In the genomic region with DNA sequence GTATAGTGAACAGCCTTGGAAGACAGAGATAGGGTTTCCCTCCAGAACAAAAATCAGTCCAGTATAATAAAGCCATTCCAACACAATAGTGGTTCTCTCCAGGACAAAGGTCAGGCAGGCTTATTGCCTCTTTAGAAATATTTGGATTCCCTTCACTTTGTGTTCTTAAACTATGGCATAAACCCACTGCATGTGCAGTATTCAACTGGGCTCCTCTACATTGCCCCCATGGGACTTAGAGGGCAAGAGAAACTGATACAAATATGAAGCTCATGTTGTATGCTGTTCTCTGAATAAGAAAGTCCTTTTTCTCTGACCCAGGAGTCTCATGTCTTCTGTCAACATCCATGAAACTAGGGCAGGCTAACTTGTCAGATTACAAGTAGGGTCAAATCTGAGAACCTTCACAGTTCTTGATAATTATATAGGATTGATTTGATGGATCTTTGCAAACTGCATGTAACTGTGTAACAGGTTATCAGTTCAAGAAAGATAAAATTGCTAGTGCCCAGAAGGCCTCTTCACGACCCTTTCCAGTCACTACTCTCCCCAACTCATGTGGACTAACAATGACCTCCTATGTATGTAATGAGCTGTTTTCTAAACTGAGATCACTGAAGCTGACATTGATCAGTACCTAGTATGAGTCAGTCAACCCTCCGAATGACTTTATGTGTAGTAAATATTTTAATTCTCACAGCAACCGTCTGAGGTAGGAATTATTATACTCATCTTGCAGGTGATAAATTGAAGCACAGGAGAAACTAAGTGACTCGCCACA, we compare ENCODE assay signal across 10 cellular contexts.
DNase-seq lines count a peak whose midpoint lies in the region; ATAC-seq and TF ChIP-seq lines count a peak whose summit lies in the region.
"Had no signal": no experiment of that assay in that cellular context is flagged by ENCODE, and none has a peak within 500 bp of the region (broad histone marks: within the 10 kb centered on the region; RNA-seq: fewer than 3 reads in every experiment).

No MANE protein-coding gene starts in this region.

- ATAC-seq in GM18867 (IDR thresholded peaks at IDR 0.05; ENCODE audit: unreplicated experiment), result peak; percentile 38
- peak; percentile 50 for ATAC-seq in HG02759 (IDR thresholded peaks at IDR 0.05; ENCODE audit: unreplicated experiment)
- peak; percentile 32; the same call in 2 of the 3 replicates for ATAC-seq in SK-N-SH treated with all-trans-retinoic acid at 6 μM for 48 hours

- H3K9me3 ChIP-seq in neutrophil, result no peaks in the 10 kb centered on the region

- peaks cover 72 to 75% of the 10 kb centered on the region in 2 experiments for H3K4me1 ChIP-seq in neutrophil (ENCODE audit: control insufficient read depth in 1 of 2, insufficient read depth in 1 of 2, low read depth in 1 of 2, low read length in 1 of 2)

- DNase-seq in caudate nucleus (lab: John Stamatoyannopoulos, UW) (no peak), NCI-H510A (lab: John Stamatoyannopoulos, UW) (no peak), ACHN (no peak)
- DNase-seq: brain microvascular endothelial cell, head of caudate nucleus, T1000 had no signal

- H3K4me3 ChIP-seq in neutrophil (ENCODE audit: low read depth in 1 of 2, low read length in 1 of 2), result no peak overlapping the region

- H3K36me3 ChIP-seq in neutrophil, result no peaks in the 10 kb centered on the region
- H3K36me3 ChIP-seq: brain microvascular endothelial cell had no signal

- no peaks in the 10 kb centered on the region for H3K27me3 ChIP-seq in neutrophil
- H3K27me3 ChIP-seq: brain microvascular endothelial cell had no signal

- TF ChIP-seq CTCF in neutrophil (IDR thresholded peaks at IDR 0.05), result no peak

- H3K27ac ChIP-seq in neutrophil (peak overlapping the region; percentile 100), caudate nucleus (ENCODE audit: low read depth, low read length) (no peak overlapping the region)

- in situ Hi-C loops in ACHN (cut with HindIII; ENCODE audit: low pct_ligation_motif_present, low pct_unique_long_range_greater_than_20kb, low sequenced_read_pairs), result no loop called here

TF ChIP-seq in SK-N-SH treated with all-trans-retinoic acid at 6 μM for 48 hours, 23 proteins besides CTCF, POLR2A, EP300 and RAD21:
- no peak for TF ChIP-seq ZNF565 (CRISPR knock-in tag; conservative IDR thresholded peaks at IDR 0.05; ENCODE audit: low read depth)
- TF ChIP-seq, protein P1, sequence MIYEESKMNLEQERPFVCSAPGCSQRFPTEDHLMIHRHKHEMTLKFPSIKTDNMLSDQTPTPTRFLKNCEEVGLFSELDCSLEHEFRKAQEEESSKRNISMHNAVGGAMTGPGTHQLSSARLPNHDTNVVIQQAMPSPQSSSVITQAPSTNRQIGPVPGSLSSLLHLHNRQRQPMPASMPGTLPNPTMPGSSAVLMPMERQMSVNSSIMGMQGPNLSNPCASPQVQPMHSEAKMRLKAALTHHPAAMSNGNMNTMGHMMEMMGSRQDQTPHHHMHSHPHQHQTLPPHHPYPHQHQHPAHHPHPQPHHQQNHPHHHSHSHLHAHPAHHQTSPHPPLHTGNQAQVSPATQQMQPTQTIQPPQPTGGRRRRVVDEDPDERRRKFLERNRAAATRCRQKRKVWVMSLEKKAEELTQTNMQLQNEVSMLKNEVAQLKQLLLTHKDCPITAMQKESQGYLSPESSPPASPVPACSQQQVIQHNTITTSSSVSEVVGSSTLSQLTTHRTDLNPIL (CRISPR knock-in tag; IDR thresholded peaks at IDR 0.05; ENCODE audit: low read depth), result no peak
- TF ChIP-seq ISL1 (CRISPR knock-in tag; IDR thresholded peaks at IDR 0.05), result no peak
- TF ChIP-seq BACH2 (CRISPR knock-in tag; IDR thresholded peaks at IDR 0.05; ENCODE audit: borderline replicate concordance), result no peak
- TF ChIP-seq, protein P2, sequence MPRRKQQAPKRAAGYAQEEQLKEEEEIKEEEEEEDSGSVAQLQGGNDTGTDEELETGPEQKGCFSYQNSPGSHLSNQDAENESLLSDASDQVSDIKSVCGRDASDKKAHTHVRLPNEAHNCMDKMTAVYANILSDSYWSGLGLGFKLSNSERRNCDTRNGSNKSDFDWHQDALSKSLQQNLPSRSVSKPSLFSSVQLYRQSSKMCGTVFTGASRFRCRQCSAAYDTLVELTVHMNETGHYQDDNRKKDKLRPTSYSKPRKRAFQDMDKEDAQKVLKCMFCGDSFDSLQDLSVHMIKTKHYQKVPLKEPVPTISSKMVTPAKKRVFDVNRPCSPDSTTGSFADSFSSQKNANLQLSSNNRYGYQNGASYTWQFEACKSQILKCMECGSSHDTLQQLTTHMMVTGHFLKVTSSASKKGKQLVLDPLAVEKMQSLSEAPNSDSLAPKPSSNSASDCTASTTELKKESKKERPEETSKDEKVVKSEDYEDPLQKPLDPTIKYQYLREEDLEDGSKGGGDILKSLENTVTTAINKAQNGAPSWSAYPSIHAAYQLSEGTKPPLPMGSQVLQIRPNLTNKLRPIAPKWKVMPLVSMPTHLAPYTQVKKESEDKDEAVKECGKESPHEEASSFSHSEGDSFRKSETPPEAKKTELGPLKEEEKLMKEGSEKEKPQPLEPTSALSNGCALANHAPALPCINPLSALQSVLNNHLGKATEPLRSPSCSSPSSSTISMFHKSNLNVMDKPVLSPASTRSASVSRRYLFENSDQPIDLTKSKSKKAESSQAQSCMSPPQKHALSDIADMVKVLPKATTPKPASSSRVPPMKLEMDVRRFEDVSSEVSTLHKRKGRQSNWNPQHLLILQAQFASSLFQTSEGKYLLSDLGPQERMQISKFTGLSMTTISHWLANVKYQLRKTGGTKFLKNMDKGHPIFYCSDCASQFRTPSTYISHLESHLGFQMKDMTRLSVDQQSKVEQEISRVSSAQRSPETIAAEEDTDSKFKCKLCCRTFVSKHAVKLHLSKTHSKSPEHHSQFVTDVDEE (CRISPR knock-in tag; IDR thresholded peaks at IDR 0.05), result no peak
- TF ChIP-seq, protein P3, sequence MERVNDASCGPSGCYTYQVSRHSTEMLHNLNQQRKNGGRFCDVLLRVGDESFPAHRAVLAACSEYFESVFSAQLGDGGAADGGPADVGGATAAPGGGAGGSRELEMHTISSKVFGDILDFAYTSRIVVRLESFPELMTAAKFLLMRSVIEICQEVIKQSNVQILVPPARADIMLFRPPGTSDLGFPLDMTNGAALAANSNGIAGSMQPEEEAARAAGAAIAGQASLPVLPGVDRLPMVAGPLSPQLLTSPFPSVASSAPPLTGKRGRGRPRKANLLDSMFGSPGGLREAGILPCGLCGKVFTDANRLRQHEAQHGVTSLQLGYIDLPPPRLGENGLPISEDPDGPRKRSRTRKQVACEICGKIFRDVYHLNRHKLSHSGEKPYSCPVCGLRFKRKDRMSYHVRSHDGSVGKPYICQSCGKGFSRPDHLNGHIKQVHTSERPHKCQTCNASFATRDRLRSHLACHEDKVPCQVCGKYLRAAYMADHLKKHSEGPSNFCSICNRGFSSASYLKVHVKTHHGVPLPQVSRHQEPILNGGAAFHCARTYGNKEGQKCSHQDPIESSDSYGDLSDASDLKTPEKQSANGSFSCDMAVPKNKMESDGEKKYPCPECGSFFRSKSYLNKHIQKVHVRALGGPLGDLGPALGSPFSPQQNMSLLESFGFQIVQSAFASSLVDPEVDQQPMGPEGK (CRISPR knock-in tag; IDR thresholded peaks at IDR 0.05; ENCODE audit: borderline replicate concordance), result no peak
- TF ChIP-seq TOX (CRISPR knock-in tag; IDR thresholded peaks at IDR 0.05; ENCODE audit: borderline replicate concordance), result no peak
- TF ChIP-seq ZFP3 (CRISPR knock-in tag; IDR thresholded peaks at IDR 0.05), result no peak
